In genomic region chr11:59172345-59173079, GRCh38 we compare ENCODE assay signal across 1 cellular context.
A peak's percentile ranks its signal among the peaks of the same experiment; 100 is the strongest.
TF ChIP-seq lines count a peak whose summit lies in the region.

No MANE protein-coding gene starts in this region.

TF ChIP-seq in GM12878, 131 proteins besides CTCF, POLR2A, EP300 and RAD21 (continued from another document and continues in another):
- TF ChIP-seq E2F8 (IDR thresholded peaks at IDR 0.05; ENCODE audit: low read depth, partially characterized antibody) = no peak
- TF ChIP-seq CHD2 (IDR thresholded peaks at IDR 0.05; ENCODE audit: borderline replicate concordance, low read depth, low read length) = 0 out of 2 replicates have a peak, but pooled peaks have one; percentile 11
- no peak for TF ChIP-seq USF2 (IDR thresholded peaks at IDR 0.05; ENCODE audit: borderline replicate concordance, low read depth, low read length)
- TF ChIP-seq ZNF274 (IDR thresholded peaks at IDR 0.05; ENCODE audit: insufficient read depth, insufficient read length) = no peak
- 0 out of 2 replicates have a peak, but pooled peaks have one; percentile 1 for TF ChIP-seq PKNOX1 (IDR thresholded peaks at IDR 0.05)
- no peak for TF ChIP-seq ATF3 (IDR thresholded peaks at IDR 0.05; ENCODE audit: borderline replicate concordance, extremely low read depth, low read depth, low read length)
- TF ChIP-seq IRF4 (IDR thresholded peaks at IDR 0.05; ENCODE audit: low read depth, low read length) = 0 out of 2 replicates have a peak, but pooled peaks have one; percentile 52
- TF ChIP-seq HDGF (IDR thresholded peaks at IDR 0.05) = no peak
- no peak for TF ChIP-seq CBX5 (IDR thresholded peaks at IDR 0.05; ENCODE audit: low read depth)
- TF ChIP-seq SREBF1 (IDR thresholded peaks at IDR 0.05; ENCODE audit: low read length) = no peak
- no peak for TF ChIP-seq EED (IDR thresholded peaks at IDR 0.05; ENCODE audit: low read depth)
- no peak for TF ChIP-seq ZNF217 (IDR thresholded peaks at IDR 0.05)
- TF ChIP-seq NR2C2 (IDR thresholded peaks at IDR 0.05; ENCODE audit: borderline replicate concordance, control insufficient read depth, insufficient read length, low read depth) = no peak
- TF ChIP-seq TBL1XR1 (IDR thresholded peaks at IDR 0.05; ENCODE audit: low read depth, low read length) = peak; percentile 26; the same call in 1 of the 2 replicates
- no peak for TF ChIP-seq PAX8 (IDR thresholded peaks at IDR 0.05)
- TF ChIP-seq EZH2 (IDR thresholded peaks at IDR 0.05; ENCODE audit: borderline replicate concordance, control insufficient read depth, low read depth, low read length) = no peak
- no peak for TF ChIP-seq USF1 (IDR thresholded peaks at IDR 0.05; ENCODE audit: borderline replicate concordance, extremely low read length, insufficient read depth, low read depth, low read length)
- TF ChIP-seq MEF2A (IDR thresholded peaks at IDR 0.05; ENCODE audit: insufficient read depth, low read depth, low read length) = 0 out of 2 replicates have a peak, but pooled peaks have one; percentile 23
- no peak for TF ChIP-seq RCOR1 (conservative IDR thresholded peaks at IDR 0.05; ENCODE audit: low read depth, low read length)
- TF ChIP-seq IRF5 (IDR thresholded peaks at IDR 0.05; ENCODE audit: borderline replicate concordance) = no peak
- TF ChIP-seq MTA3 (IDR thresholded peaks at IDR 0.05; ENCODE audit: borderline replicate concordance, low read length) = no peak
- TF ChIP-seq ATF2 (IDR thresholded peaks at IDR 0.05; ENCODE audit: low read length) = no peak; the same call in 1 of the 2 replicates
- TF ChIP-seq SMAD5 (IDR thresholded peaks at IDR 0.05; ENCODE audit: low read depth) = no peak
- TF ChIP-seq KDM1A (IDR thresholded peaks at IDR 0.05; ENCODE audit: borderline replicate concordance) = no peak
- peak; percentile 93 for TF ChIP-seq RUNX3 (IDR thresholded peaks at IDR 0.05; ENCODE audit: low read length)
- no peak for TF ChIP-seq RB1 (IDR thresholded peaks at IDR 0.05; ENCODE audit: borderline replicate concordance)
- no peak for TF ChIP-seq FOXM1 (IDR thresholded peaks at IDR 0.05; ENCODE audit: low read depth, low read length)
- TF ChIP-seq RBBP5 (conservative IDR thresholded peaks at IDR 0.05) = no peak
- TF ChIP-seq STAT3 (IDR thresholded peaks at IDR 0.05; ENCODE audit: low read depth, low read length) = no peak
- peak; percentile 18; the same call in 1 of the 2 replicates for TF ChIP-seq BACH1 (IDR thresholded peaks at IDR 0.05; ENCODE audit: borderline replicate concordance)
- TF ChIP-seq IRF3 (IDR thresholded peaks at IDR 0.05) = no peak
- peak; percentile 68; the same call in 1 of the 2 replicates for TF ChIP-seq TAF1 (IDR thresholded peaks at IDR 0.05; ENCODE audit: borderline replicate concordance, low read depth, low read length)
- TF ChIP-seq ZBTB11 (CRISPR knock-in tag; IDR thresholded peaks at IDR 0.05) = no peak
- TF ChIP-seq ZNF592 (IDR thresholded peaks at IDR 0.05) = no peak
- TF ChIP-seq RAD51 (IDR thresholded peaks at IDR 0.05) = no peak
- no peak for TF ChIP-seq SMARCA5 (IDR thresholded peaks at IDR 0.05)
- no peak for TF ChIP-seq HSF1 (IDR thresholded peaks at IDR 0.05; ENCODE audit: low read depth, low read length)
- TF ChIP-seq SIX5 (IDR thresholded peaks at IDR 0.05; ENCODE audit: low read depth, low read length, severe bottlenecking) = no peak
- 0 out of 2 replicates have a peak, but pooled peaks have one; percentile 36 for TF ChIP-seq TARDBP (IDR thresholded peaks at IDR 0.05; ENCODE audit: borderline replicate concordance)
- no peak for TF ChIP-seq RFX5 (IDR thresholded peaks at IDR 0.05; ENCODE audit: low read depth, low read length)
- no peak for TF ChIP-seq BMI1 (IDR thresholded peaks at IDR 0.05; ENCODE audit: borderline replicate concordance)
- no peak for TF ChIP-seq ESRRA (IDR thresholded peaks at IDR 0.05; ENCODE audit: low read length)
- no peak for TF ChIP-seq HDAC2 (IDR thresholded peaks at IDR 0.05)
